ENCODE assay signal across 8 cellular contexts in the genomic region with DNA sequence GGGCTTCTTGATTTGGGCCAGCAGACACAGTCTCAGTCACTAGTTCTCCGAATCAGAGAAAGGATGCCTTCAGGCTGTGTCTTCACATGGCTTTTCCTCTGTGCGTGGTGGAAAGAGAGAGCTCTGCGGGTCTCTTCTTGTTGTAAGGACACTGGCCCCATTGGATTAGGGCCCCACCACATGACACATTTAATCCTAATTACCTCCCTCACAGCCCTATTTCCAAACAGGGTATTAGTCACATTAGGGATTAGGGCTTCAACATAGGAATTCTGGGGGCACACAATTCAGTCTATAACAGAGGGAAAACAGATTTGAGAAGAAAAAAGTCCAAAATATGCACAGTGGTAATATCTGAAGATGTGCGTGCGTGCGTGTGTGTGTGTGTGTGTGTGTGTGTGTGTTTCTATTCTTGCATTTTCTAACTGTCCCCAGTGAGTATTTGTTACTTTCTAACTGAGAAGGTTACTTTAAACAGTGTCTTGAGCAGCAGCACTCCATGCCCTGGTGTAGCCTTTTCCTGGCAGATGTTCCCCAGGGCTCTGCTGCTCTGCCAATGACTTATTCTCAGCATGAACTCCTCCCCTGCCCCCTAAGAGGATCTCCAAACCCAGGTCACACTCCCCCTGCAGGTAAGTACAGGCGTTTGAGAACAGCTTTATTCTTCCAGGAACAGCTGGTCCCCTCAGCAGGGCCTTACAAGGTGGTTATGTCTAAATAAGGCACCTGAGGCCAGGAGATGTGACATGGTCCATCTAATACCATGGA.
DNase-seq lines count a peak whose midpoint lies in the region; ATAC-seq, FAIRE-seq and TF ChIP-seq lines count a peak whose summit lies in the region.

No MANE protein-coding gene starts in this region.

- intact Hi-C loops in PC-3 (cut with micrococcal nuclease) = no loop called here
- intact Hi-C loops in lower lobe of right lung (cut with DNase I) = no loop called here

- no peak for FAIRE-seq in astrocyte (lab: Jason Lieb, UNC)

- no peaks in the 10 kb centered on the region for H3K9me2 ChIP-seq in PC-3 (replicated peaks; ENCODE audit: low read length)

- peaks cover 15% of the 10 kb centered on the region for H3F3A ChIP-seq in PC-3 (ENCODE audit: low read length, unreplicated experiment)

- ATAC-seq in HG02678 (IDR thresholded peaks at IDR 0.05; ENCODE audit: unreplicated experiment) (peak; percentile 29), PC-3 (no peak; the same call in 1 of the 2 replicates), lower lobe of right lung (peak in 1 of 2 donors; percentile 12)

- no peak overlapping the region for H3K4me3 ChIP-seq in PC-3 (ENCODE audit: low read length)
- no peak overlapping the region for H3K4me3 ChIP-seq in astrocyte (ENCODE audit: insufficient read depth, low read depth, low read length)
- H3K4me3 ChIP-seq in lower lobe of right lung = no peak overlapping the region

- H3K4me1 ChIP-seq in PC-3 (ENCODE audit: insufficient read depth, low read length) (peaks cover 43% of the 10 kb centered on the region), astrocyte (ENCODE audit: insufficient read depth, low read length) (peaks cover 6% of the 10 kb centered on the region), lower lobe of right lung (peaks cover 35% of the 10 kb centered on the region)

- no TSS peak for BruUV-seq in PC-3 (replicated peaks; lab: Mats Ljungman, UMichigan)

- H4K20me1 ChIP-seq in PC-3 (ENCODE audit: low read length) (no peaks in the 10 kb centered on the region), astrocyte (ENCODE audit: insufficient read depth, low read length) (no peaks in the 10 kb centered on the region)

- H3K9me3 ChIP-seq in PC-3 (ENCODE audit: low read length) (no peaks in the 10 kb centered on the region), astrocyte (ENCODE audit: insufficient read depth, low read depth, low read length) (no peaks in the 10 kb centered on the region), lower lobe of right lung (no peaks in the 10 kb centered on the region)

- POLR2A ChIA-PET in PC-3 (lab: Charles Lee; ENCODE audit: unreplicated experiment) = no interaction called here

- H3K36me3 ChIP-seq in PC-3 (ENCODE audit: low read depth, low read length) (no peaks in the 10 kb centered on the region), astrocyte (ENCODE audit: insufficient read depth, low read length) (no peaks in the 10 kb centered on the region), lower lobe of right lung (peaks cover 4% of the 10 kb centered on the region)

- H3K4me1 Mint-ChIP-seq in astrocyte (ENCODE audit: low read depth, unreplicated experiment) = peaks cover 24% of the 10 kb centered on the region

- no peak overlapping the region for H3K27ac Mint-ChIP-seq in astrocyte (ENCODE audit: unreplicated experiment)

- H3K27ac ChIP-seq in PC-3 (ENCODE audit: low read length) (no peak overlapping the region), astrocyte (ENCODE audit: low read depth, low read length) (no peak overlapping the region), lower lobe of right lung (no peak overlapping the region)

- H3K4me2 ChIP-seq in PC-3 (ENCODE audit: low read length) (no peak overlapping the region), astrocyte (ENCODE audit: low read length) (no peak overlapping the region)

- H2AFZ ChIP-seq in PC-3 (ENCODE audit: low read length) (no peak overlapping the region), astrocyte (ENCODE audit: low read depth, low read length) (no peak overlapping the region)

- H3K9ac ChIP-seq in PC-3 (ENCODE audit: low read length) (no peak overlapping the region), astrocyte (ENCODE audit: low read length) (no peak overlapping the region)

- peaks cover 10% of the 10 kb centered on the region for H3K36me3 Mint-ChIP-seq in astrocyte (ENCODE audit: low read depth, unreplicated experiment)

- peaks cover 7% of the 10 kb centered on the region for H3K9me3 Mint-ChIP-seq in astrocyte (ENCODE audit: unreplicated experiment)

- DNase-seq in activated CD4-positive, CD25-positive, alpha-beta regulatory T cell (lab: John Stamatoyannopoulos, UW) = peak in 3 of 4 experiments; percentile 13 to 21 (median 16)
- no peak for DNase-seq in activated CD4-positive, CD25-positive, alpha-beta regulatory T cell treated with anti-CD3 and anti-CD28 coated beads, Interleukin-2, amount 50 U/mL, for 72 hours
- DNase-seq in PC-3 = peak; percentile 42
- peak; percentile 16 for DNase-seq in astrocyte (ENCODE audit: low read depth)
- DNase-seq in lower lobe of right lung = no peak
- no peak for DNase-seq in Ammon's horn (ENCODE audit: low spot score)
- no peak for DNase-seq in SKM-1 (lab: John Stamatoyannopoulos, UW; ENCODE audit: unreplicated experiment)

- CTCF ChIA-PET in PC-3 (lab: Charles Lee) = no interaction called here

- no peak overlapping the region for H3K4me3 Mint-ChIP-seq in astrocyte (ENCODE audit: unreplicated experiment)

- H3K27me3 ChIP-seq in PC-3 (ENCODE audit: low read length) (no peaks in the 10 kb centered on the region), astrocyte (ENCODE audit: insufficient read depth, low read length) (no peaks in the 10 kb centered on the region), lower lobe of right lung (ENCODE audit: low read depth) (no peaks in the 10 kb centered on the region)

- H3K79me2 ChIP-seq in PC-3 (ENCODE audit: low read length) = no peaks in the 10 kb centered on the region
- H3K79me2 ChIP-seq in astrocyte (ENCODE audit: insufficient read depth, low read length) = no peaks in the 10 kb centered on the region

- H3K27me3 Mint-ChIP-seq in astrocyte (ENCODE audit: low read depth, unreplicated experiment) = no peaks in the 10 kb centered on the region

- TF ChIP-seq CTCF in PC-3 (conservative IDR thresholded peaks at IDR 0.05; ENCODE audit: low read depth, low read length) = peak; percentile 38; the same call in 1 of the 2 replicates
- no peak for TF ChIP-seq CTCF in astrocyte (IDR thresholded peaks at IDR 0.05; ENCODE audit: insufficient read depth, low read depth, low read length)
- peak; percentile 7 for TF ChIP-seq CTCF in lower lobe of right lung (IDR thresholded peaks at IDR 0.05)

Comparison
In these comparisons a context has a peak if more than half of its experiments do, and no peak if none do; other contexts are left out.
1. DNase-seq: peak in activated CD4-positive, CD25-positive, alpha-beta regulatory T cell (3 of 4), PC-3 (single experiment) and astrocyte (single experiment); none in activated CD4-positive, CD25-positive, alpha-beta regulatory T cell treated with anti-CD3 and anti-CD28 coated beads, Interleukin-2, amount 50 U/mL, for 72 hours (single experiment), lower lobe of right lung (single experiment), Ammon's horn (single experiment) and SKM-1 (single experiment).